In the genomic region with DNA sequence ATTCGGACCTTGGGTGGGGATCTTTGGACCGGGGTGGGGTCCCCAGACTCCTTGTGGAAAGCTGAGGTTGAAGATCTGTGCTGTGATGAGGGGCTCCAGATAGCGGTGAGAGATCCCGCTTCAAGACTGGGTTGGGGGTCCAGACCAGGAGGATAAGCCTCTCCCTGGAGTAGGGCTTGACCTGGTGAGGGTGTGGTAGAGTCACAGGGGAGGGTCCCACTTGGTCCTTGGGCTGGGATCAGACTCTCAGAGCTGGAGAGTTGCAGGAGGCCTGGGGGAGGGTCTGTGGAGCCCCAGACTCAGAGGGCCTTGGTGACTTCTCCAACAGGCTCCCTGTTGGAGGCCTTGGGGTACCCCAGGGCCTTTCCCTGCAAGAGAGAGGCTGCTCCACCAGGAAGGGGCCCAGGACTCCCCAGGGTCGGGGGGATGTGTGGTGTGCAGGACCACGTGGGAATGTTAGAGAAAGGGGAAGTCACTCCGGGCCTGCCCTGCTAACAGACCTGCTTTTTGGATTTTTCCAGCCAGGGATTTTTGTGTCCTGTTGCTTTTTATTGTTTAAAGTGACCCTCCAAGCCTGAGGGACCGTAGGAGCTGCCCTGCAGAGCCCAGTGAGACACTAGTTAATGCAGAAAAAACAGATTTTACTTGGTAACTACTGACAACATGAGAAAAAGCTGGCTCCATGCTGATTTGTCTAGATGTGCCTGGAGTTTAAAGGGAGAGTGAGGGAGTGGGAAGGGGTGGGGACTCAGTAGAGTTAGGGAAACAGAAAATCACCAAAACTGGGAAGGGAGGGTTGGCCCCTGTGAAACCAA, we compare ENCODE assay signal across 8 cellular contexts. TPM values are rescaled to one million over a fixed set of nuclear protein-coding genes. Genes with fewer than 3 reads are reported as not detected.
A peak's percentile ranks its signal among the peaks of the same experiment; 100 is the strongest.
DNase-seq lines count a peak whose midpoint lies in the region; ATAC-seq and TF ChIP-seq lines count a peak whose summit lies in the region.

No MANE protein-coding gene starts in this region.

- H3K27ac Mint-ChIP-seq in activated CD4-positive, alpha-beta memory T cell treated with anti-CD3 and anti-CD28 coated beads for 36 hours, result peak overlapping the region; percentile 94
- peak overlapping the region; percentile 96 to 99 for H3K27ac Mint-ChIP-seq in natural killer cell treated with Interleukin-12 subunit alpha and Interleukin-12 subunit beta and Interleukin-15 and Interleukin-18, amount 100 ng/mL, for 72 hours

- peaks cover 10% of the 10 kb centered on the region for H3K36me3 Mint-ChIP-seq in activated CD4-positive, alpha-beta memory T cell treated with anti-CD3 and anti-CD28 coated beads for 36 hours
- peaks cover under 1% of the 10 kb centered on the region for H3K36me3 Mint-ChIP-seq in natural killer cell treated with Interleukin-12 subunit alpha and Interleukin-12 subunit beta and Interleukin-15 and Interleukin-18, amount 100 ng/mL, for 72 hours

- no peaks in the 10 kb centered on the region for H3K9me3 ChIP-seq in HUES48 (ENCODE audit: control insufficient read depth, insufficient read depth, low read length)

- H3K27me3 Mint-ChIP-seq in activated CD4-positive, alpha-beta memory T cell treated with anti-CD3 and anti-CD28 coated beads for 36 hours, result no peaks in the 10 kb centered on the region
- no peaks in the 10 kb centered on the region for H3K27me3 Mint-ChIP-seq in natural killer cell treated with Interleukin-12 subunit alpha and Interleukin-12 subunit beta and Interleukin-15 and Interleukin-18, amount 100 ng/mL, for 72 hours

- 0 out of 2 replicates have a peak overlapping the region, but pooled peaks have one; percentile 13 for H3K9ac ChIP-seq in HUES48 (ENCODE audit: low read depth, low read length)

- no peak for TF ChIP-seq CTCF in fibroblast of mammary gland (conservative IDR thresholded peaks at IDR 0.05; ENCODE audit: control insufficient read depth, insufficient read depth, low read depth, low read length)
- TF ChIP-seq CTCF in GM13976 (IDR thresholded peaks at IDR 0.05; ENCODE audit: borderline replicate concordance, control extremely low read depth, extremely low read depth, insufficient read depth, missing control alignments), result no peak

- H3K9me3 Mint-ChIP-seq in activated CD4-positive, alpha-beta memory T cell treated with anti-CD3 and anti-CD28 coated beads for 36 hours, result no peaks in the 10 kb centered on the region
- no peaks in the 10 kb centered on the region for H3K9me3 Mint-ChIP-seq in natural killer cell treated with Interleukin-12 subunit alpha and Interleukin-12 subunit beta and Interleukin-15 and Interleukin-18, amount 100 ng/mL, for 72 hours

- in situ Hi-C loops in GM13976 (cut with MboI; ENCODE audit: low sequenced_read_pairs, unreplicated experiment), result no loop called here

- H3K27me3 ChIP-seq in HUES48 (ENCODE audit: control insufficient read depth, insufficient read depth, low read length), result no peaks in the 10 kb centered on the region

- CTCF ChIA-PET in activated CD4-positive, alpha-beta memory T cell treated with anti-CD3 and anti-CD28 coated beads for 36 hours (lab: Charles Lee), result interaction anchor here (0.6 to 2.1 kb wide), 4 partner anchors 11 to 212 kb away, joined by 3 to 14 read pairs (median 8); no protein-coding TSS in a partner anchor

- DNase-seq in EH (ENCODE audit: low read depth) (peak; percentile 77), fibroblast of mammary gland (ENCODE audit: low read depth) (peak; percentile 58), GM13976 (ENCODE audit: low spot score) (no peak)
- DNase-seq in activated CD4-positive, alpha-beta memory T cell treated with anti-CD3 and anti-CD28 coated beads for 36 hours, result peak; percentile 18
- DNase-seq in natural killer cell treated with Interleukin-12 subunit alpha and Interleukin-12 subunit beta and Interleukin-15 and Interleukin-18, amount 100 ng/mL, for 72 hours (ENCODE audit: low spot score), result no peak

- peak; percentile 26 to 63 for ATAC-seq in natural killer cell treated with Interleukin-12 subunit alpha and Interleukin-12 subunit beta and Interleukin-15 and Interleukin-18, amount 100 ng/mL, for 72 hours
- ATAC-seq in HG03442 (IDR thresholded peaks at IDR 0.05; ENCODE audit: unreplicated experiment), result no peak
- no peak for ATAC-seq in GM21576 (IDR thresholded peaks at IDR 0.05; ENCODE audit: unreplicated experiment)

- intact Hi-C loops in activated CD4-positive, alpha-beta memory T cell treated with anti-CD3 and anti-CD28 coated beads for 36 hours (cut with micrococcal nuclease), result loop anchor here (5.0 kb wide), 1 partner anchor 85 kb away; no protein-coding TSS in a partner anchor

- POLR2A ChIA-PET in activated CD4-positive, alpha-beta memory T cell treated with anti-CD3 and anti-CD28 coated beads for 36 hours (lab: Charles Lee), result interaction anchor here (1.0 to 1.5 kb wide), 2 partner anchors 11 to 87 kb away, joined by 3 to 5 read pairs; no protein-coding TSS in a partner anchor

- peaks cover 32% of the 10 kb centered on the region for H3K4me1 Mint-ChIP-seq in activated CD4-positive, alpha-beta memory T cell treated with anti-CD3 and anti-CD28 coated beads for 36 hours (ENCODE audit: low read depth)
- H3K4me1 Mint-ChIP-seq in natural killer cell treated with Interleukin-12 subunit alpha and Interleukin-12 subunit beta and Interleukin-15 and Interleukin-18, amount 100 ng/mL, for 72 hours (ENCODE audit: low read depth in 2 of 2), result peaks cover 35 to 40% of the 10 kb centered on the region in 2 donors

- no peaks in the 10 kb centered on the region for H3K36me3 ChIP-seq in HUES48 (ENCODE audit: control insufficient read depth, insufficient read depth, low read length)

- H3K4me1 ChIP-seq in HUES48 (ENCODE audit: control insufficient read depth, insufficient read depth, low read length), result peaks cover 9% of the 10 kb centered on the region

- H3K4me3 Mint-ChIP-seq in activated CD4-positive, alpha-beta memory T cell treated with anti-CD3 and anti-CD28 coated beads for 36 hours, result peak overlapping the region; percentile 96
- peak overlapping the region; percentile 94 for H3K4me3 Mint-ChIP-seq in natural killer cell treated with Interleukin-12 subunit alpha and Interleukin-12 subunit beta and Interleukin-15 and Interleukin-18, amount 100 ng/mL, for 72 hours

- H3K27ac ChIP-seq in HUES48 (ENCODE audit: low read depth, low read length), result peak overlapping the region; percentile 67

- H3K4me3 ChIP-seq in HUES48 (ENCODE audit: low read depth, low read length) (peak overlapping the region; percentile 64), fibroblast of mammary gland (ENCODE audit: control insufficient read depth, low read depth, low read length) (peak overlapping the region; percentile 84)

RNA-seq across cellular contexts. Expression of a gene that starts 0.7 kb away (rescaled TPM):
- total RNA-seq in activated CD4-positive, alpha-beta memory T cell treated with anti-CD3 and anti-CD28 coated beads for 36 hours, result 10 to 100 TPM; 23.3 to 23.4 TPM
- total RNA-seq in natural killer cell treated with Interleukin-12 subunit alpha and Interleukin-12 subunit beta and Interleukin-15 and Interleukin-18, amount 100 ng/mL, for 72 hours, result 10 to 100 TPM; 29.9 to 34.3 TPM

RNA-seq across cellular contexts. Expression of a gene that starts 0.7 kb away (rescaled TPM):
- total RNA-seq in activated CD4-positive, alpha-beta memory T cell treated with anti-CD3 and anti-CD28 coated beads for 36 hours, result 10 to 100 TPM; 61.7 to 66.1 TPM
- 100 to 1,000 TPM; 141 to 223 TPM for total RNA-seq in natural killer cell treated with Interleukin-12 subunit alpha and Interleukin-12 subunit beta and Interleukin-15 and Interleukin-18, amount 100 ng/mL, for 72 hours

Comparison
In these comparisons a context has a peak if more than half of its experiments do, and no peak if none do; other contexts are left out.
1. DNase-seq: peak in EH (single experiment), activated CD4-positive, alpha-beta memory T cell treated with anti-CD3 and anti-CD28 coated beads for 36 hours (single experiment) and fibroblast of mammary gland (single experiment); none in natural killer cell treated with Interleukin-12 subunit alpha and Interleukin-12 subunit beta and Interleukin-15 and Interleukin-18, amount 100 ng/mL, for 72 hours (single experiment) and GM13976 (single experiment).
2. ATAC-seq: peak in natural killer cell treated with Interleukin-12 subunit alpha and Interleukin-12 subunit beta and Interleukin-15 and Interleukin-18, amount 100 ng/mL, for 72 hours (2 of 2); none in HG03442 (single experiment) and GM21576 (single experiment).